In the genomic region with DNA sequence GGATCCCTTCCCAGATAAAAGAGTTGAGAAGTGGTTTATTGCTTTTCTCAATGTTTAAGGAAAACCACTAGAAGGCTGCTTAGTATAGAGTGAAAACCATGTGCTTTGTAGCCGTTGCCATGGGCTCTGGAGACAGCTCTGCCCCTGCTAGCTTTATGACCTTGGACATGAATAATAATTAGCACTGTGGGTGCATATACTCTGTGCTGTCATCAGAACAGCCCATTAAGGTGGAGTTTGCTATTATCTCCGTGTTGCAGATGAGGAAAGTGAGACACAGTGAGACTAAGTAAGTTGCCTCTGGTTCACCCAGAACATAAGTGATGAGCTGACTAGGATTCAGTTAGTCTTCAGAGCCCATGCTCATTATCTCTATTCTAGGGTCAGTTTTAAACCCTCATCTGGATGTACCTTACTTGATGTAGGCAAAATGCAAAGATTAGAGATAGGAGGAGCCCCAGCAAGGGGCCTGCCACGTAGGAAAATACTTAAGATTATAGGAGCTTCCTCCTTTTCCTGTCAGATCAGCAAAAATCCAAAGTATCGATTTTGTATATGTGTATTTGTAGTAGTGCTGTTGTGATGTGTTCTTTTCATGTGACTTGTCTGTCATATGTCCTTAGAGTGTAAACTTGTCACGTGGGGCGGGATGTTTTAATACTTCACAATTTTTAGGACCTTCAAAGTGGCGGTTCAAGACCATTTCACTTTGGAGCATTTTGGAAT, we compare ENCODE assay signal across 16 cellular contexts.
DNase-seq lines count a peak whose midpoint lies in the region; ATAC-seq and TF ChIP-seq lines count a peak whose summit lies in the region.
"Had no signal": no experiment of that assay in that cellular context is flagged by ENCODE, and none has a peak within 500 bp of the region (broad histone marks: within the 10 kb centered on the region; RNA-seq: fewer than 3 reads in every experiment).

No MANE protein-coding gene starts in this region.

- H3K27ac ChIP-seq in endodermal cell (ENCODE audit: low read depth, low read length): peak overlapping the region; percentile 8
- no peak overlapping the region for H3K27ac ChIP-seq in tibial artery
- H3K27ac ChIP-seq in PC-9: no peak overlapping the region
- no peak overlapping the region for H3K27ac ChIP-seq in brain microvascular endothelial cell
- H3K27ac ChIP-seq: cardiac muscle cell, HL-60 had no signal

- no peaks in the 10 kb centered on the region for H3K79me2 ChIP-seq in PC-9 (ENCODE audit: low read depth)

- no peaks in the 10 kb centered on the region for H3K36me3 Mint-ChIP-seq in endodermal cell (ENCODE audit: low read depth)
- H3K36me3 Mint-ChIP-seq in naive thymus-derived CD8-positive, alpha-beta T cell: peaks cover 3 to 45% (median 28%) of the 10 kb centered on the region in 3 donors

- H3K4me3 Mint-ChIP-seq in endodermal cell: no peak overlapping the region
- H3K4me3 Mint-ChIP-seq in naive thymus-derived CD8-positive, alpha-beta T cell: peak overlapping the region in 5 of 10 donors; percentile 15 to 57 (median 31)
- H3K4me3 Mint-ChIP-seq: mesothelial cell of epicardium had no signal

- H2AFZ ChIP-seq in PC-9: no peak overlapping the region

- CTCF ChIA-PET in PC-9 (lab: Charles Lee): no interaction called here

- H3K4me1 Mint-ChIP-seq in endodermal cell: peaks cover 52% of the 10 kb centered on the region
- peaks cover 29 to 58% (median 56%) of the 10 kb centered on the region in 4 donors for H3K4me1 Mint-ChIP-seq in naive thymus-derived CD8-positive, alpha-beta T cell

- H3K27me3 Mint-ChIP-seq in endodermal cell (ENCODE audit: insufficient read depth): no peaks in the 10 kb centered on the region
- no peaks in the 10 kb centered on the region for H3K27me3 Mint-ChIP-seq in naive thymus-derived CD8-positive, alpha-beta T cell

- peaks cover 3% of the 10 kb centered on the region for H3K9me3 Mint-ChIP-seq in endodermal cell
- peaks cover 0 to 4% (median 0%) of the 10 kb centered on the region in 9 donors for H3K9me3 Mint-ChIP-seq in naive thymus-derived CD8-positive, alpha-beta T cell
- H3K9me3 Mint-ChIP-seq: mesothelial cell of epicardium had no signal

- in situ Hi-C loops in brain microvascular endothelial cell (cut with HindIII; ENCODE audit: low pct_ligation_motif_present, low sequenced_read_pairs): no loop called here

- no peaks in the 10 kb centered on the region for H3F3A ChIP-seq in PC-9 (ENCODE audit: insufficient read depth, low read depth)

- H3K9ac ChIP-seq in endodermal cell (ENCODE audit: extremely low read depth, low read length, poor library complexity, severe bottlenecking): no peak overlapping the region

- intact Hi-C loops in tibial artery (cut with DNase I; ENCODE audit: low total_unique reads) (no loop called here), PC-9 (cut with micrococcal nuclease; ENCODE audit: unreplicated experiment) (no loop called here)

- no TSS peak for BruUV-seq in PC-9 (replicated peaks; lab: Mats Ljungman, UMichigan)

- H3K9me3 ChIP-seq in endodermal cell (ENCODE audit: control insufficient read depth, low read length): no peaks in the 10 kb centered on the region
- H3K9me3 ChIP-seq in tibial artery: no peaks in the 10 kb centered on the region
- no peaks in the 10 kb centered on the region for H3K9me3 ChIP-seq in PC-9 (ENCODE audit: insufficient read depth, low read depth)
- H3K9me3 ChIP-seq: BE2C had no signal

- no peaks in the 10 kb centered on the region for H3K27me3 ChIP-seq in endodermal cell (ENCODE audit: control insufficient read depth, insufficient read depth, low read length, poor library complexity, severe bottlenecking)
- H3K27me3 ChIP-seq in tibial artery: no peaks in the 10 kb centered on the region
- no peaks in the 10 kb centered on the region; the same call in 1 of the 2 replicates for H3K27me3 ChIP-seq in PC-9 (ENCODE audit: insufficient read depth, low read depth)
- H3K27me3 ChIP-seq in brain microvascular endothelial cell (replicated peaks): no peaks in the 10 kb centered on the region
- H3K27me3 ChIP-seq: BE2C, cardiac muscle cell had no signal

- POLR2A ChIA-PET in PC-9 (lab: Charles Lee; ENCODE audit: unreplicated experiment): no interaction called here
- POLR2A ChIA-PET in naive thymus-derived CD8-positive, alpha-beta T cell (lab: Charles Lee): no interaction called here

- H3K4me1 ChIP-seq in endodermal cell (ENCODE audit: control insufficient read depth, insufficient read depth, low read length) (peaks cover 12% of the 10 kb centered on the region), tibial artery (peaks cover 0 to 42% (median 15%) of the 10 kb centered on the region in 4 donors), PC-9 (replicated peaks; ENCODE audit: insufficient read depth) (no peaks in the 10 kb centered on the region)
- H3K4me1 ChIP-seq: BE2C had no signal

- H3K36me3 ChIP-seq in endodermal cell (ENCODE audit: control insufficient read depth, insufficient read depth, low read length) (no peaks in the 10 kb centered on the region), tibial artery (no peaks in the 10 kb centered on the region), PC-9 (ENCODE audit: low read depth) (no peaks in the 10 kb centered on the region), brain microvascular endothelial cell (replicated peaks) (no peaks in the 10 kb centered on the region)
- H3K36me3 ChIP-seq: cardiac muscle cell had no signal

- no peaks in the 10 kb centered on the region for H4K20me1 ChIP-seq in PC-9 (ENCODE audit: insufficient read depth)

- no peak overlapping the region for H3K4me2 ChIP-seq in PC-9

- H3K9me2 ChIP-seq in PC-9 (ENCODE audit: insufficient read depth): no peaks in the 10 kb centered on the region

- DNase-seq in endodermal cell (no peak), tibial artery (no peak), PC-9 (no peak), brain microvascular endothelial cell (no peak)
- DNase-seq in naive thymus-derived CD8-positive, alpha-beta T cell: no peak
- DNase-seq: activated effector memory CD4-positive, alpha-beta T cell treated with Interleukin-2 at 50 U/mL for 16 hours; BE2C; MM.1S; NCI-H524 treated with DMSO at 0.1 percent for 48 hours had no signal

- H3K4me3 ChIP-seq in endodermal cell (ENCODE audit: low read length): no peak overlapping the region
- H3K4me3 ChIP-seq in tibial artery: no peak overlapping the region
- H3K4me3 ChIP-seq in PC-9: no peak overlapping the region
- no peak overlapping the region for H3K4me3 ChIP-seq in brain microvascular endothelial cell (ENCODE audit: low read depth, low read length)
- H3K4me3 ChIP-seq: cardiac muscle cell had no signal

- no peak overlapping the region for H3K27ac Mint-ChIP-seq in endodermal cell
- peak overlapping the region in 4 of 10 donors; percentile 38 to 79 (median 62) for H3K27ac Mint-ChIP-seq in naive thymus-derived CD8-positive, alpha-beta T cell
- H3K27ac Mint-ChIP-seq: mesothelial cell of epicardium had no signal

- TF ChIP-seq CTCF in endodermal cell (conservative IDR thresholded peaks at IDR 0.05): no peak
- TF ChIP-seq CTCF in tibial artery (IDR thresholded peaks at IDR 0.05): no peak
- TF ChIP-seq CTCF in PC-9 (conservative IDR thresholded peaks at IDR 0.05): no peak
- TF ChIP-seq CTCF in brain microvascular endothelial cell (IDR thresholded peaks at IDR 0.05; ENCODE audit: low read depth, low read length, missing control alignments): no peak

- ATAC-seq in GM18868 (IDR thresholded peaks at IDR 0.05; ENCODE audit: unreplicated experiment) (peak; percentile 37), GM21717 (IDR thresholded peaks at IDR 0.05; ENCODE audit: unreplicated experiment) (peak; percentile 37), HG03175 (IDR thresholded peaks at IDR 0.05; ENCODE audit: unreplicated experiment) (peak; percentile 39)
- ATAC-seq in naive thymus-derived CD8-positive, alpha-beta T cell: no peak
- ATAC-seq: activated CD4-positive, CD25-positive, alpha-beta regulatory T cell treated with anti-CD3 and anti-CD28 coated beads, Interleukin-2, amount 50 U/mL, for 24 hours had no signal

- 91 to 92% methylated on average over 7 of the region's 7 CpGs for WGBS in endodermal cell (ENCODE audit: insufficient coverage in 1 of 2, insufficient read length in 1 of 2), 2 experiments

Comparison
In these comparisons a context has a peak if more than half of its experiments do, and no peak if none do; other contexts are left out.
1. ATAC-seq: peak in GM18868 (single experiment), GM21717 (single experiment) and HG03175 (single experiment); none in naive thymus-derived CD8-positive, alpha-beta T cell (0 of 2).